ENCODE assay signal across 27 cellular contexts in genomic region chr10:98272245-98272644, GRCh38. TPM values are rescaled to one million over a fixed set of nuclear protein-coding genes. Genes with fewer than 3 reads are reported as not detected.
DNase-seq lines count a peak whose midpoint lies in the region; ATAC-seq, FAIRE-seq and TF ChIP-seq lines count a peak whose summit lies in the region.
"Had no signal": no experiment of that assay in that cellular context is flagged by ENCODE, and none has a peak within 500 bp of the region (broad histone marks: within the 10 kb centered on the region; RNA-seq: fewer than 3 reads in every experiment).

No MANE protein-coding gene starts in this region.

- H3K79me2 ChIP-seq in HepG2 (ENCODE audit: insufficient read depth, low read length), result no peaks in the 10 kb centered on the region

- no peak overlapping the region for H2AFZ ChIP-seq in HepG2 (ENCODE audit: low read length)
- H2AFZ ChIP-seq: PC-9 had no signal

- no peak overlapping the region for H3K27ac ChIP-seq in HEK293 (ENCODE audit: extremely low read depth, low read depth, low read length)
- H3K27ac ChIP-seq in RWPE2 (ENCODE audit: poor library complexity, severe bottlenecking), result no peak overlapping the region
- no peak overlapping the region for H3K27ac ChIP-seq in HepG2 (ENCODE audit: extremely low read length, insufficient read depth, low read length)
- H3K27ac ChIP-seq: A549; BLaER1 treated with 17β-estradiol and CSF1 and Interleukin-3, amounts not matched to agents 10 nM and 100 nM; PC-9 had no signal

- no peak overlapping the region; the same call in 1 of the 2 replicates for H3K4me2 ChIP-seq in HepG2 (ENCODE audit: low read depth, low read length)
- H3K4me2 ChIP-seq: A549, PC-9 had no signal

- no peak for TF ChIP-seq EP300 in HepG2 (IDR thresholded peaks at IDR 0.05; ENCODE audit: low read depth in 2 of 2, low read length in 2 of 2)
- TF ChIP-seq EP300 in HepG2 (CRISPR knock-in tag; IDR thresholded peaks at IDR 0.05; ENCODE audit: borderline replicate concordance), result no peak

- no peak for TF ChIP-seq CTCF in HEK293 (tag by site-specific recombination; IDR thresholded peaks at IDR 0.05)
- TF ChIP-seq CTCF in RWPE2 (IDR thresholded peaks at IDR 0.05; ENCODE audit: poor library complexity, severe bottlenecking), result no peak
- no peak for TF ChIP-seq CTCF in HepG2 (CRISPR knock-in tag; IDR thresholded peaks at IDR 0.05)

- H3K4me1 ChIP-seq in HEK293 (ENCODE audit: control insufficient read depth, insufficient read depth, low read length), result no peaks in the 10 kb centered on the region
- H3K4me1 ChIP-seq in RWPE2 (ENCODE audit: insufficient read depth, poor library complexity, severe bottlenecking), result peaks cover 4% of the 10 kb centered on the region
- H3K4me1 ChIP-seq in HepG2 (ENCODE audit: insufficient read depth, low read length), result peaks cover 69% of the 10 kb centered on the region

- in situ Hi-C loops in HepG2 (cut with HindIII; ENCODE audit: extremely low pct_ligation_motif_present, low pct_unique_long_range_greater_than_20kb), result no loop called here

- DNase-seq in RWPE2 (ENCODE audit: low spot score) (peak; percentile 37), HepG2 (ENCODE audit: low spot score) (no peak), sciatic nerve (ENCODE audit: low spot score) (peak; percentile 52), NCI-H2107 (lab: John Stamatoyannopoulos, UW) (no peak)
- DNase-seq in activated CD4-positive, CD25-positive, alpha-beta regulatory T cell treated with anti-CD3 and anti-CD28 coated beads, Interleukin-2, amount 50 U/mL, for 72 hours, result no peak
- DNase-seq: AML-193; Caco-2; CD8-positive, alpha-beta T cell; DMS79; EL; GDM1; MV-4-11; NCI-H1105; NCI-H146; NCI-H2029; NCI-H2227 treated with DMSO at 0.1 percent for 48 hours; NCI-H526 treated with DMSO at 0.1 percent for 48 hours; PC-9; Right ventricle myocardium superior had no signal

- CTCF ChIA-PET in HEK293 (lab: Yijun Ruan, JAX) (interaction anchor here (3.4 kb wide), 1 partner anchor 37 kb away, joined by 20 read pairs; no protein-coding TSS in a partner anchor), HepG2 (lab: Yijun Ruan, JAX; ENCODE audit: low intra/inter-chr PET ratio, low total read pairs) (no interaction called here)

- H3K9ac ChIP-seq in HepG2 (ENCODE audit: insufficient read depth, low read depth, low read length), result no peak overlapping the region
- H3K9ac ChIP-seq: BLaER1 treated with 17β-estradiol and CSF1 and Interleukin-3, amounts not matched to agents 10 nM and 100 nM had no signal

- H4K20me1 ChIP-seq in HepG2 (ENCODE audit: insufficient read depth, low read length), result no peaks in the 10 kb centered on the region

- H3K27me3 ChIP-seq in RWPE2 (ENCODE audit: insufficient read depth, poor library complexity, severe bottlenecking), result no peaks in the 10 kb centered on the region
- H3K27me3 ChIP-seq in HepG2 (ENCODE audit: control insufficient read depth in 1 of 2, insufficient read depth in 2 of 2, low read length in 2 of 2), result no peaks in the 10 kb centered on the region

- no peaks in the 10 kb centered on the region for H3K9me3 ChIP-seq in HEK293 (ENCODE audit: control insufficient read depth, insufficient read depth, low read depth, low read length)
- no peaks in the 10 kb centered on the region for H3K9me3 ChIP-seq in RWPE2 (ENCODE audit: severe bottlenecking)
- no peaks in the 10 kb centered on the region for H3K9me3 ChIP-seq in HepG2 (ENCODE audit: low read length)
- H3K9me3 ChIP-seq: A549; BLaER1 treated with 17β-estradiol and CSF1 and Interleukin-3, amounts not matched to agents 10 nM and 100 nM; Caco-2 had no signal

- FAIRE-seq in HepG2 (lab: Jason Lieb, UNC), result no peak
- FAIRE-seq: A549, GM12878 had no signal

- H3K36me3 ChIP-seq in HEK293 (ENCODE audit: control insufficient read depth in 2 of 2, insufficient read depth in 1 of 2, low read length in 2 of 2) (no peaks in the 10 kb centered on the region), RWPE2 (ENCODE audit: low read depth) (no peaks in the 10 kb centered on the region), HepG2 (replicated peaks in 1 of 2; ENCODE audit: control insufficient read depth in 1 of 2, insufficient read depth in 2 of 2, low read length in 2 of 2) (no peaks in the 10 kb centered on the region)
- H3K36me3 ChIP-seq: BLaER1 treated with 17β-estradiol and CSF1 and Interleukin-3, amounts not matched to agents 10 nM and 100 nM had no signal

- H3K4me3 ChIP-seq in HEK293 (ENCODE audit: low read depth, low read length), result no peak overlapping the region
- H3K4me3 ChIP-seq in RWPE2 (ENCODE audit: severe bottlenecking), result no peak overlapping the region
- H3K4me3 ChIP-seq in HepG2 (replicated peaks in 1 of 3; ENCODE audit: insufficient read depth in 1 of 3, low read depth in 2 of 3, low read length in 3 of 3), result no peak overlapping the region
- H3K4me3 ChIP-seq: A549; BLaER1 treated with 17β-estradiol and CSF1 and Interleukin-3, amounts not matched to agents 10 nM and 100 nM; GM12878; PC-9 had no signal

- no peak for TF ChIP-seq RAD21 in HepG2 (CRISPR knock-in tag; IDR thresholded peaks at IDR 0.05)

- POLR2A ChIA-PET in HEK293 (lab: Yijun Ruan, JAX), result no interaction called here
- POLR2A ChIA-PET in HepG2 (lab: Yijun Ruan, JAX), result interaction anchor here (1.2 kb wide), 1 partner anchor 138 kb away, joined by 4 read pairs; the partner anchor contains the start of gene R3HCC1L

- WGBS in HepG2 (ENCODE audit: low lambda C conversion rate), result 49% methylated on average over 4 of the region's 8 CpGs

- ATAC-seq in RWPE2 (ENCODE audit: low read depth) (no peak), HepG2 (no peak), sciatic nerve (no peak), GM21825 (IDR thresholded peaks at IDR 0.05; ENCODE audit: unreplicated experiment) (no peak)
- ATAC-seq: A549; CD8-positive, alpha-beta T cell; GM12878; HCT116 had no signal

- TF ChIP-seq POLR2A in HepG2 (IDR thresholded peaks at IDR 0.05; ENCODE audit: insufficient read depth in 1 of 2, low read depth in 2 of 2, low read length in 2 of 2), result no peak

- no TSS peak for BruUV-seq in HepG2 (replicated peaks; lab: Mats Ljungman, UMichigan)

- intact Hi-C loops in HepG2 (cut with micrococcal nuclease; ENCODE audit: unreplicated experiment), result no loop called here
- intact Hi-C loops in sciatic nerve (cut with DNase I), result no loop called here

TF ChIP-seq in HEK293, 187 proteins besides CTCF, POLR2A, EP300 and RAD21:
- TF ChIP-seq ZNF792 (tag by site-specific recombination; IDR thresholded peaks at IDR 0.05), result no peak
- TF ChIP-seq ZNF830 (tag by site-specific recombination; IDR thresholded peaks at IDR 0.05; ENCODE audit: low read depth), result no peak
- peak; percentile 68 for TF ChIP-seq GLIS1 (tag by site-specific recombination; IDR thresholded peaks at IDR 0.05)
- no peak for TF ChIP-seq ZNF658 (tag by site-specific recombination; IDR thresholded peaks at IDR 0.05)
- peak; percentile 80 for TF ChIP-seq ZIC2 (tag by site-specific recombination; IDR thresholded peaks at IDR 0.05)
TF ChIP-seq in HEK293: peak in this region for 2.

TF ChIP-seq in HepG2, 621 proteins besides CTCF, POLR2A, EP300 and RAD21 (continues in another document):
- no peak for TF ChIP-seq RBM22 (optimal IDR thresholded peaks at IDR 0.05; ENCODE audit: low read length)
- TF ChIP-seq, protein P1, sequence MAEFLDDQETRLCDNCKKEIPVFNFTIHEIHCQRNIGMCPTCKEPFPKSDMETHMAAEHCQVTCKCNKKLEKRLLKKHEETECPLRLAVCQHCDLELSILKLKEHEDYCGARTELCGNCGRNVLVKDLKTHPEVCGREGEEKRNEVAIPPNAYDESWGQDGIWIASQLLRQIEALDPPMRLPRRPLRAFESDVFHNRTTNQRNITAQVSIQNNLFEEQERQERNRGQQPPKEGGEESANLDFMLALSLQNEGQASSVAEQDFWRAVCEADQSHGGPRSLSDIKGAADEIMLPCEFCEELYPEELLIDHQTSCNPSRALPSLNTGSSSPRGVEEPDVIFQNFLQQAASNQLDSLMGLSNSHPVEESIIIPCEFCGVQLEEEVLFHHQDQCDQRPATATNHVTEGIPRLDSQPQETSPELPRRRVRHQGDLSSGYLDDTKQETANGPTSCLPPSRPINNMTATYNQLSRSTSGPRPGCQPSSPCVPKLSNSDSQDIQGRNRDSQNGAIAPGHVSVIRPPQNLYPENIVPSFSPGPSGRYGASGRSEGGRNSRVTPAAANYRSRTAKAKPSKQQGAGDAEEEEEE (CRISPR knock-in tag; IDR thresholded peaks at IDR 0.05; ENCODE audit: borderline replicate concordance), result no peak

RNA-seq across cellular contexts. Expression of gene LOXL4, which starts 4.3 kb away (rescaled TPM):
- total RNA-seq in HepG2 (2016; rRNA removed; fragmentation: Illumina TruSeq; extraction: Trizol) (3.8 and 8.8 TPM in 2 replicates), sciatic nerve (8.2 TPM)
- 0.91 and 0.97 TPM in 2 replicates for total RNA-seq in HepG2 (2016; cell fraction: cytosol; rRNA removed; fragmentation: Illumina TruSeq; extraction: Trizol; ENCODE audit: low read depth)
- 3.1 and 9.9 TPM in 2 replicates for total RNA-seq in HepG2 (2016; cell fraction: insoluble cytoplasmic fraction; rRNA removed; fragmentation: Illumina TruSeq; extraction: Trizol)
- 2.6 and 3.1 TPM in 2 replicates for total RNA-seq in HepG2 (2016; cell fraction: membrane; rRNA removed; fragmentation: Illumina TruSeq; extraction: Trizol)
- total RNA-seq in HepG2 (2016; cell fraction: nucleus; rRNA removed; fragmentation: Illumina TruSeq; extraction: Trizol), result 9.7 TPM in 2 replicates
- 21.1 and 31.3 TPM in 2 replicates for polyA plus RNA-seq in HepG2 (2011; rRNA removed)
- polyA plus RNA-seq in HepG2 (2011; cell fraction: cytosol; rRNA removed), result 19.8 and 25.9 TPM in 2 replicates
- 20.8 and 24.7 TPM in 2 replicates for polyA plus RNA-seq in HepG2 (2011; cell fraction: nucleus; rRNA removed)
- polyA plus RNA-seq in HepG2 (2012), result 12.1 and 16.1 TPM in 2 replicates
- 0.87 and 1.0 TPM in 2 replicates for polyA plus RNA-seq in HepG2 (2016; cell fraction: cytosol; fragmentation: Illumina TruSeq; extraction: Trizol; ENCODE audit: low read depth)
- 3.1 and 3.6 TPM in 2 replicates for polyA plus RNA-seq in HepG2 (2016; cell fraction: insoluble cytoplasmic fraction; fragmentation: Illumina TruSeq; extraction: Trizol; ENCODE audit: low read depth)
- polyA plus RNA-seq in HepG2 (2016; cell fraction: membrane; fragmentation: Illumina TruSeq; extraction: Trizol; ENCODE audit: low read depth), result 2.1 and 2.4 TPM in 2 replicates
- polyA plus RNA-seq in HepG2 (2016; cell fraction: nucleus; fragmentation: Illumina TruSeq; extraction: Trizol; ENCODE audit: insufficient read depth, low read depth), result 12.3 and 13.7 TPM in 2 replicates
- polyA minus RNA-seq in HepG2 (2011; rRNA and poly(A)+ RNA removed; ENCODE audit: low replicate concordance), result 33.3 TPM in 1 of 2 replicates, not detected in the other
- polyA minus RNA-seq in HepG2 (2011; cell fraction: cytosol; rRNA and poly(A)+ RNA removed), result 13.7 and 23.0 TPM in 2 replicates
- 7.2 and 9.9 TPM in 2 replicates for polyA minus RNA-seq in HepG2 (2011; cell fraction: nucleus; rRNA and poly(A)+ RNA removed)
- total RNA-seq: MCF 10A, SK-MEL-5 had no signal

Comparison
In these comparisons a context has a peak if more than half of its experiments do, and no peak if none do; other contexts are left out.
1. DNase-seq: peak in RWPE2 (single experiment) and sciatic nerve (single experiment); none in HepG2 (single experiment), activated CD4-positive, CD25-positive, alpha-beta regulatory T cell treated with anti-CD3 and anti-CD28 coated beads, Interleukin-2, amount 50 U/mL, for 72 hours (single experiment) and NCI-H2107 (single experiment).